Comparison of ENCODE assay signal across 12 cellular contexts in genomic region chr2:98935777-98936132, GRCh38. TPM values are rescaled to one million over a fixed set of nuclear protein-coding genes. Genes with fewer than 3 reads are reported as not detected.
A peak's percentile ranks its signal among the peaks of the same experiment; 100 is the strongest.
DNase-seq lines count a peak whose midpoint lies in the region; ATAC-seq, FAIRE-seq and TF ChIP-seq lines count a peak whose summit lies in the region.
"Had no signal": no experiment of that assay in that cellular context is flagged by ENCODE, and none has a peak within 500 bp of the region (broad histone marks: within the 10 kb centered on the region; RNA-seq: fewer than 3 reads in every experiment).

No MANE protein-coding gene starts in this region.

- no peaks in the 10 kb centered on the region for H3K79me2 ChIP-seq in endothelial cell of umbilical vein (ENCODE audit: control insufficient read depth, insufficient read depth, low read length)
- no peaks in the 10 kb centered on the region for H3K79me2 ChIP-seq in osteoblast (ENCODE audit: insufficient read depth, low read length)

- H3K4me3 ChIP-seq in endothelial cell of umbilical vein (replicated peaks in 1 of 3; ENCODE audit: insufficient read depth in 1 of 3, low read depth in 1 of 3, low read length in 3 of 3) (peak overlapping the region in 2 of 3 experiments; percentile 43 to 46), osteoblast (ENCODE audit: insufficient read depth, low read length) (peak overlapping the region; percentile 46), aorta (ENCODE audit: low read length in 2 of 2) (peak overlapping the region; percentile 60 to 70)

- WGBS in aorta, 2 donors = 1% methylated on average over 16 to 45 of the region's 45 CpGs

- BruUV-seq in endothelial cell of umbilical vein (replicated peaks; lab: Mats Ljungman, UMichigan) = no TSS peak

- no peak for TF ChIP-seq POLR2A in endothelial cell of umbilical vein (IDR thresholded peaks at IDR 0.05; ENCODE audit: low read depth, low read length)

- H3K4me2 ChIP-seq in endothelial cell of umbilical vein (ENCODE audit: insufficient read depth, low read length) (peak overlapping the region; percentile 45), osteoblast (ENCODE audit: insufficient read depth, low read length) (peak overlapping the region; percentile 66)

- intact Hi-C loops in endothelial cell of umbilical vein (cut with micrococcal nuclease) = loop anchor here (5.0 kb wide), 1 partner anchor 132 kb away; no protein-coding TSS in a partner anchor
- intact Hi-C loops in aorta (cut with DNase I) = no loop called here

- no peaks in the 10 kb centered on the region for H3K9me1 ChIP-seq in endothelial cell of umbilical vein (replicated peaks; ENCODE audit: control insufficient read depth, extremely low read depth, insufficient read depth, low read length)

- POLR2A ChIA-PET in endothelial cell of umbilical vein (lab: Charles Lee) = interaction anchor here (0.6 kb wide), 1 partner anchor 123 kb away, joined by 3 read pairs; no protein-coding TSS in a partner anchor

- ATAC-seq in aorta (ENCODE audit: low FRiP score) = no peak

- H3K9ac ChIP-seq in endothelial cell of umbilical vein (replicated peaks; ENCODE audit: extremely low read depth, insufficient read depth, low read length) = no peak overlapping the region

- H3K27ac ChIP-seq in endothelial cell of umbilical vein (ENCODE audit: insufficient read depth, low read depth, low read length) (no peak overlapping the region), osteoblast (ENCODE audit: low read depth, low read length) (no peak overlapping the region), aorta (ENCODE audit: low read depth in 1 of 2, low read length in 2 of 2) (no peak overlapping the region)

- H4K20me1 ChIP-seq in endothelial cell of umbilical vein (replicated peaks; ENCODE audit: control insufficient read depth, extremely low read depth, insufficient read depth, low read length) (no peaks in the 10 kb centered on the region), osteoblast (ENCODE audit: insufficient read depth, low read length) (no peaks in the 10 kb centered on the region)

- H3K36me3 ChIP-seq in endothelial cell of umbilical vein (ENCODE audit: control insufficient read depth in 2 of 2, extremely low read depth in 1 of 2, insufficient read depth in 2 of 2, low read length in 2 of 2) (no peaks in the 10 kb centered on the region), osteoblast (ENCODE audit: insufficient read depth, low read length) (no peaks in the 10 kb centered on the region), aorta (ENCODE audit: control insufficient read depth in 1 of 2, insufficient read depth in 2 of 2, low read length in 1 of 2) (no peaks in the 10 kb centered on the region)

- DNase-seq in stimulated activated CD4-positive, alpha-beta T cell treated with anti-CD3 and anti-CD28 coated beads, Interleukin-15, amount 100 ng/mL, for 24 hours = peak; percentile 30
- no peak for DNase-seq in stimulated activated CD4-positive, alpha-beta T cell treated with anti-CD3 and anti-CD28 coated beads, Interleukin-12 subunit alpha, Interleukin-12 subunit beta, amount 100 ng/mL, for 4 hours
- no peak for DNase-seq in endothelial cell of umbilical vein (ENCODE audit: low read depth, low spot score)
- DNase-seq in osteoblast (ENCODE audit: insufficient read length, low spot score, missing footprints) = no peak
- no peak for DNase-seq in aorta
- no peak for DNase-seq in T-helper 2 cell
- no peak for DNase-seq in activated naive CD4-positive, alpha-beta T cell treated with anti-CD3 and anti-CD28 coated beads, Interleukin-2, amount 50 U/mL, for 16 hours
- DNase-seq in DMS153 treated with DMSO at 0.1 percent for 48 hours (lab: John Stamatoyannopoulos, UW; ENCODE audit: unreplicated experiment) = no peak
- DNase-seq: activated CD8-positive, alpha-beta memory T cell treated with anti-CD3 and anti-CD28 coated beads, Interleukin-2, amount 50 U/mL, for 4 hours; stimulated activated CD4-positive, alpha-beta T cell treated with anti-CD3 and anti-CD28 coated beads, Interleukin-2, amount 100 ng/mL, for 48 hours had no signal

- TF ChIP-seq CTCF in endothelial cell of umbilical vein (IDR thresholded peaks at IDR 0.05; ENCODE audit: extremely low read depth in 1 of 2, insufficient read depth in 1 of 2, low read depth in 1 of 2, low read length in 2 of 2) (no peak), osteoblast (IDR thresholded peaks at IDR 0.05; ENCODE audit: extremely low read depth, low read depth, low read length) (no peak)

- H2AFZ ChIP-seq in endothelial cell of umbilical vein (ENCODE audit: low read depth, low read length) (peak overlapping the region; percentile 43), osteoblast (ENCODE audit: low read length) (no peak overlapping the region)

- dilution Hi-C loops in endothelial cell of umbilical vein (cut with MboI; ENCODE audit: extremely low pct_ligation_motif_present, low sequenced_read_pairs) = no loop called here

- FAIRE-seq in endothelial cell of umbilical vein (lab: Jason Lieb, UNC) = no peak
- FAIRE-seq: GM12892 had no signal

- H3K4me1 ChIP-seq in endothelial cell of umbilical vein (ENCODE audit: control insufficient read depth, extremely low read depth, insufficient read depth, low read length) = peaks cover 7% of the 10 kb centered on the region
- no peaks in the 10 kb centered on the region for H3K4me1 ChIP-seq in osteoblast (ENCODE audit: insufficient read depth, low read length)
- H3K4me1 ChIP-seq in aorta (ENCODE audit: control insufficient read depth in 1 of 2, insufficient read depth in 2 of 2, low read length in 2 of 2) = no peaks in the 10 kb centered on the region

- H3K9me3 ChIP-seq in endothelial cell of umbilical vein (replicated peaks; ENCODE audit: control insufficient read depth, insufficient read depth, low read length) = no peaks in the 10 kb centered on the region
- no peaks in the 10 kb centered on the region for H3K9me3 ChIP-seq in osteoblast (ENCODE audit: low read depth, low read length)
- no peaks in the 10 kb centered on the region for H3K9me3 ChIP-seq in aorta (ENCODE audit: control insufficient read depth, low read length)

- H3K27me3 ChIP-seq in endothelial cell of umbilical vein (ENCODE audit: control insufficient read depth in 2 of 2, insufficient read depth in 2 of 2, low read length in 2 of 2) = peaks cover 30 to 39% of the 10 kb centered on the region in 2 experiments
- peaks cover 55% of the 10 kb centered on the region for H3K27me3 ChIP-seq in osteoblast (ENCODE audit: insufficient read depth, low read length)
- H3K27me3 ChIP-seq in aorta (ENCODE audit: control insufficient read depth in 1 of 2, insufficient read depth in 2 of 2, low read length in 1 of 2) = no peaks in the 10 kb centered on the region

- CTCF ChIA-PET in endothelial cell of umbilical vein (lab: Charles Lee) = interaction anchor here (0.6 to 2.2 kb wide), 17 partner anchors 11 to 554 kb away, joined by 3 to 16 read pairs (median 4); partner anchors contain the start of gene REV1

TF ChIP-seq in endothelial cell of umbilical vein, 7 proteins besides CTCF, POLR2A, EP300 and RAD21:
- no peak for TF ChIP-seq POLR2AphosphoS5 (IDR thresholded peaks at IDR 0.05; ENCODE audit: insufficient read depth, low read depth, low read length)
- no peak for TF ChIP-seq FOS (IDR thresholded peaks at IDR 0.05; ENCODE audit: borderline replicate concordance, insufficient read depth, low read length)
- TF ChIP-seq MYC (IDR thresholded peaks at IDR 0.05; ENCODE audit: low read depth, low read length) = no peak
- TF ChIP-seq JUN (IDR thresholded peaks at IDR 0.05; ENCODE audit: borderline replicate concordance, insufficient read depth, insufficient read length, low read depth) = no peak
- no peak for TF ChIP-seq EZH2 (IDR thresholded peaks at IDR 0.05; ENCODE audit: borderline replicate concordance, low read depth, low read length, severe bottlenecking)
- no peak for TF ChIP-seq MAX (IDR thresholded peaks at IDR 0.05; ENCODE audit: insufficient read depth, insufficient read length)
- TF ChIP-seq GATA2 (IDR thresholded peaks at IDR 0.05; ENCODE audit: insufficient read depth, insufficient read length, low read depth, low read length) = no peak

RNA-seq across cellular contexts. Expression of gene CRACDL, which starts 0.3 kb away (rescaled TPM):
- total RNA-seq in endothelial cell of umbilical vein = 3.8 and 6.3 TPM in 2 replicates
- 0.92 and 1.6 TPM in 2 replicates for polyA plus RNA-seq in endothelial cell of umbilical vein
- polyA plus RNA-seq in endothelial cell of umbilical vein (2011; cell fraction: cytosol; rRNA removed) = 0.96 and 1.5 TPM in 2 replicates
- polyA plus RNA-seq in endothelial cell of umbilical vein (2011; cell fraction: nucleus; rRNA removed) = 1.5 and 1.8 TPM in 2 replicates
- 1.4 and 1.6 TPM in 2 replicates for polyA plus RNA-seq in endothelial cell of umbilical vein (2012)
- 0.98 and 1.4 TPM in 2 replicates for polyA minus RNA-seq in endothelial cell of umbilical vein
- 2.0 TPM for polyA minus RNA-seq in endothelial cell of umbilical vein (2011; cell fraction: cytosol; rRNA and poly(A)+ RNA removed)
- 1.2 and 4.2 TPM in 2 replicates for polyA minus RNA-seq in endothelial cell of umbilical vein (2011; cell fraction: nucleus; rRNA and poly(A)+ RNA removed)
- total RNA-seq in osteoblast = not detected in 2 replicates
- total RNA-seq in aorta = 1 to 10 TPM; 6.0 to 7.5 TPM
- polyA plus RNA-seq in aorta = 1 to 10 TPM in 1 of 2 donors, under 1 TPM in 1; 0.67 to 6.4 TPM
- polyA plus RNA-seq: BJ had no signal
